In the genomic region with DNA sequence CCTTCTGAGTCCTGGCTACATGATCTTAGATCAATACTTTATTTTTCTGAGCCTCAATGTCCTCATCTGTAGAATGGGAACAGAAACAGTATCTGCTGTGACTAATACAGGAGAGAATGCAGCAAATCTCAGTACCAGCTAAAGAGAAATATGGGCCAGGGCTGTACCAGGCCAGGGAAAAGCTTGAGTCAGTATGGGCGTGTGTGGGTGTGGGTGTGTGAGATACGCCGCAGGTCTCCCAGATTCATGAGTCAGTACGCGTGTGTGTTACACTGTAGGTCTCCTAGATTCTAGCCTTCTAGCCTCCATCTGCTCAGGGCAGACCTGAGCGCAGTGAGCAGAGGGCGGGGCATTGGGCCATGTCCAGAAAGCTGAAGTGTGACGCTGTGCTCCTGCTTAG, we compare ENCODE assay signal across 11 cellular contexts. TPM values are rescaled to one million over a fixed set of nuclear protein-coding genes. Genes with fewer than 3 reads are reported as not detected.
DNase-seq lines count a peak whose midpoint lies in the region; ATAC-seq, FAIRE-seq and TF ChIP-seq lines count a peak whose summit lies in the region.
"Had no signal": no experiment of that assay in that cellular context is flagged by ENCODE, and none has a peak within 500 bp of the region (broad histone marks: within the 10 kb centered on the region; RNA-seq: fewer than 3 reads in every experiment).

No MANE protein-coding gene starts in this region.

- H3K4me1 ChIP-seq in HepG2 (ENCODE audit: insufficient read depth, low read length) (peaks cover 16% of the 10 kb centered on the region), right lobe of liver (peaks cover 0 to 64% (median 27%) of the 10 kb centered on the region in 4 donors), lower lobe of right lung (peaks cover 92% of the 10 kb centered on the region), uterus (peaks cover 0 to 17% of the 10 kb centered on the region in 2 donors)

- H3K79me2 ChIP-seq in HepG2 (ENCODE audit: insufficient read depth, low read length): peaks cover 19% of the 10 kb centered on the region

- TF ChIP-seq EP300 in HepG2 (IDR thresholded peaks at IDR 0.05; ENCODE audit: low read depth in 2 of 2, low read length in 2 of 2) (no peak), HepG2 (CRISPR knock-in tag; IDR thresholded peaks at IDR 0.05; ENCODE audit: borderline replicate concordance) (no peak)

- no peak for TF ChIP-seq RAD21 in HepG2 (CRISPR knock-in tag; IDR thresholded peaks at IDR 0.05)

- TF ChIP-seq POLR2A in HepG2 (IDR thresholded peaks at IDR 0.05; ENCODE audit: insufficient read depth in 1 of 2, low read depth in 2 of 2, low read length in 2 of 2): no peak
- TF ChIP-seq POLR2A in right lobe of liver (IDR thresholded peaks at IDR 0.05): no peak
- no peak for TF ChIP-seq POLR2A in uterus (IDR thresholded peaks at IDR 0.05)

- in situ Hi-C loops in HepG2 (cut with HindIII; ENCODE audit: extremely low pct_ligation_motif_present, low pct_unique_long_range_greater_than_20kb): no loop called here
- in situ Hi-C loops in astrocyte of the spinal cord (cut with HindIII; ENCODE audit: low sequenced_read_pairs): no loop called here

- H4K20me1 ChIP-seq in HepG2 (ENCODE audit: insufficient read depth, low read length): no peaks in the 10 kb centered on the region

- DNase-seq in HepG2 (ENCODE audit: low spot score) (no peak), right lobe of liver (no peak), astrocyte of the spinal cord (ENCODE audit: low read depth, low spot score) (peak; percentile 89), lower lobe of right lung (no peak), uterus (no peak), NCI-H2196 treated with DMSO at 0.1 percent for 48 hours (lab: John Stamatoyannopoulos, UW; ENCODE audit: unreplicated experiment) (no peak), superior temporal gyrus (ENCODE audit: extremely low spot score) (no peak)
- DNase-seq: DND-41, NCI-H2029 had no signal

- H3K27me3 ChIP-seq in HepG2 (ENCODE audit: control insufficient read depth in 1 of 2, insufficient read depth in 2 of 2, low read length in 2 of 2): no peaks in the 10 kb centered on the region
- no peaks in the 10 kb centered on the region for H3K27me3 ChIP-seq in right lobe of liver
- no peaks in the 10 kb centered on the region for H3K27me3 ChIP-seq in lower lobe of right lung (ENCODE audit: low read depth)
- no peaks in the 10 kb centered on the region for H3K27me3 ChIP-seq in uterus

- no peak for FAIRE-seq in HepG2 (lab: Jason Lieb, UNC)
- FAIRE-seq: H1 had no signal

- H3K4me2 ChIP-seq in HepG2 (ENCODE audit: low read depth, low read length): no peak overlapping the region

- H2AFZ ChIP-seq in HepG2 (ENCODE audit: low read length): no peak overlapping the region

- TF ChIP-seq CTCF in HepG2 (CRISPR knock-in tag; IDR thresholded peaks at IDR 0.05) (no peak), right lobe of liver (IDR thresholded peaks at IDR 0.05) (no peak), astrocyte of the spinal cord (IDR thresholded peaks at IDR 0.05; ENCODE audit: low read depth, low read length) (no peak), lower lobe of right lung (IDR thresholded peaks at IDR 0.05) (no peak), uterus (IDR thresholded peaks at IDR 0.05) (no peak)

- CTCF ChIA-PET in HepG2 (lab: Yijun Ruan, JAX; ENCODE audit: low intra/inter-chr PET ratio, low total read pairs): no interaction called here

- BruUV-seq in HepG2 (replicated peaks; lab: Mats Ljungman, UMichigan): no TSS peak

- POLR2A ChIA-PET in HepG2 (lab: Yijun Ruan, JAX): interaction anchor here (1.2 to 3.2 kb wide), 2 partner anchors 9 to 15 kb away, joined by 7 to 12 read pairs; partner anchors contain the start of gene GNAI2

- no peak overlapping the region for H3K9ac ChIP-seq in HepG2 (ENCODE audit: insufficient read depth, low read depth, low read length)

- H3K9me3 ChIP-seq in HepG2 (ENCODE audit: low read length): no peaks in the 10 kb centered on the region
- H3K9me3 ChIP-seq in right lobe of liver: no peaks in the 10 kb centered on the region
- H3K9me3 ChIP-seq in lower lobe of right lung: no peaks in the 10 kb centered on the region
- H3K9me3 ChIP-seq in uterus: no peaks in the 10 kb centered on the region

- WGBS in HepG2 (ENCODE audit: low lambda C conversion rate): 98% methylated on average over 8 of the region's 8 CpGs
- 57% methylated on average over 3 of the region's 8 CpGs for WGBS in right lobe of liver (ENCODE audit: insufficient coverage, low coverage, low lambda C conversion rate, missing lambda C conversion rate)

- intact Hi-C loops in HepG2 (cut with micrococcal nuclease; ENCODE audit: unreplicated experiment): no loop called here
- intact Hi-C loops in right lobe of liver (cut with DNase I): no loop called here
- intact Hi-C loops in lower lobe of right lung (cut with DNase I): no loop called here
- intact Hi-C loops in uterus (cut with DNase I; ENCODE audit: low total_unique reads): no loop called here

- H3K4me3 ChIP-seq in HepG2 (replicated peaks in 1 of 3; ENCODE audit: insufficient read depth in 1 of 3, low read depth in 2 of 3, low read length in 3 of 3): no peak overlapping the region
- H3K4me3 ChIP-seq in right lobe of liver: no peak overlapping the region
- no peak overlapping the region for H3K4me3 ChIP-seq in astrocyte of the spinal cord (ENCODE audit: low read depth, low read length)
- H3K4me3 ChIP-seq in lower lobe of right lung: no peak overlapping the region
- H3K4me3 ChIP-seq in uterus: no peak overlapping the region

- H3K27ac ChIP-seq in HepG2 (ENCODE audit: extremely low read length, insufficient read depth, low read length): no peak overlapping the region
- no peak overlapping the region for H3K27ac ChIP-seq in right lobe of liver
- peak overlapping the region; percentile 96 for H3K27ac ChIP-seq in lower lobe of right lung
- peak overlapping the region; percentile 17 to 99 for H3K27ac ChIP-seq in uterus

- H3K36me3 ChIP-seq in HepG2 (replicated peaks in 1 of 2; ENCODE audit: control insufficient read depth in 1 of 2, insufficient read depth in 2 of 2, low read length in 2 of 2) (peaks cover 5 to 20% of the 10 kb centered on the region in 2 experiments; a peak in 4 of 5 replicates), right lobe of liver (peaks cover 0 to 13% (median 5%) of the 10 kb centered on the region in 4 donors), lower lobe of right lung (peaks cover 85% of the 10 kb centered on the region), uterus (no peaks in the 10 kb centered on the region)

- ATAC-seq in HepG2 (no peak), right lobe of liver (no peak), lower lobe of right lung (no peak), HG03432 (IDR thresholded peaks at IDR 0.05; ENCODE audit: unreplicated experiment) (no peak)

RNA-seq across cellular contexts. Expression of gene GNAI2, which starts 15.2 kb away (rescaled TPM):
- total RNA-seq in HepG2 (2016; rRNA removed; fragmentation: Illumina TruSeq; extraction: Trizol) (34.5 and 51.1 TPM in 2 replicates), right lobe of liver (100 to 1,000 TPM in 2 of 6 experiments, 10 to 100 TPM in 4; 73.3 to 125 (median 98.7) TPM), lower lobe of right lung (372 TPM), uterus (100 to 1,000 TPM; 123 to 325 (median 173) TPM)
- total RNA-seq in HepG2 (2016; cell fraction: cytosol; rRNA removed; fragmentation: Illumina TruSeq; extraction: Trizol; ENCODE audit: low read depth): 26.6 and 32.1 TPM in 2 replicates
- 33.4 and 51.3 TPM in 2 replicates for total RNA-seq in HepG2 (2016; cell fraction: insoluble cytoplasmic fraction; rRNA removed; fragmentation: Illumina TruSeq; extraction: Trizol)
- total RNA-seq in HepG2 (2016; cell fraction: membrane; rRNA removed; fragmentation: Illumina TruSeq; extraction: Trizol): 43.7 and 48.0 TPM in 2 replicates
- 26.6 and 32.5 TPM in 2 replicates for total RNA-seq in HepG2 (2016; cell fraction: nucleus; rRNA removed; fragmentation: Illumina TruSeq; extraction: Trizol)
- polyA plus RNA-seq in HepG2 (2011; rRNA removed): 66.1 and 66.2 TPM in 2 replicates
- 64.5 and 77.2 TPM in 2 replicates for polyA plus RNA-seq in HepG2 (2011; cell fraction: cytosol; rRNA removed)
- 39.4 and 42.6 TPM in 2 replicates for polyA plus RNA-seq in HepG2 (2011; cell fraction: nucleus; rRNA removed)
- 25.4 and 25.9 TPM in 2 replicates for polyA plus RNA-seq in HepG2 (2012)
- polyA plus RNA-seq in HepG2 (2016; cell fraction: cytosol; fragmentation: Illumina TruSeq; extraction: Trizol; ENCODE audit: low read depth): 37.3 and 42.8 TPM in 2 replicates
- polyA plus RNA-seq in HepG2 (2016; cell fraction: insoluble cytoplasmic fraction; fragmentation: Illumina TruSeq; extraction: Trizol; ENCODE audit: low read depth): 57.1 and 66.6 TPM in 2 replicates
- 69.3 and 71.1 TPM in 2 replicates for polyA plus RNA-seq in HepG2 (2016; cell fraction: membrane; fragmentation: Illumina TruSeq; extraction: Trizol; ENCODE audit: low read depth)
- polyA plus RNA-seq in HepG2 (2016; cell fraction: nucleus; fragmentation: Illumina TruSeq; extraction: Trizol; ENCODE audit: insufficient read depth, low read depth): 73.5 and 75.3 TPM in 2 replicates
- 111 and 236 TPM in 2 replicates for polyA minus RNA-seq in HepG2 (2011; rRNA and poly(A)+ RNA removed; ENCODE audit: low replicate concordance)
- 26.0 and 26.4 TPM in 2 replicates for polyA minus RNA-seq in HepG2 (2011; cell fraction: cytosol; rRNA and poly(A)+ RNA removed)
- polyA minus RNA-seq in HepG2 (2011; cell fraction: nucleus; rRNA and poly(A)+ RNA removed): 16.4 and 20.0 TPM in 2 replicates

RNA-seq across cellular contexts. Expression of gene SEMA3B, which starts 17.7 kb away (rescaled TPM):
- total RNA-seq in HepG2 (2016; rRNA removed; fragmentation: Illumina TruSeq; extraction: Trizol): 25.6 and 93.2 TPM in 2 replicates
- 12.3 and 13.3 TPM in 2 replicates for total RNA-seq in HepG2 (2016; cell fraction: cytosol; rRNA removed; fragmentation: Illumina TruSeq; extraction: Trizol; ENCODE audit: low read depth)
- 23.5 and 94.1 TPM in 2 replicates for total RNA-seq in HepG2 (2016; cell fraction: insoluble cytoplasmic fraction; rRNA removed; fragmentation: Illumina TruSeq; extraction: Trizol)
- total RNA-seq in HepG2 (2016; cell fraction: membrane; rRNA removed; fragmentation: Illumina TruSeq; extraction: Trizol): 18.0 and 19.0 TPM in 2 replicates
- total RNA-seq in HepG2 (2016; cell fraction: nucleus; rRNA removed; fragmentation: Illumina TruSeq; extraction: Trizol): 106 and 120 TPM in 2 replicates
- polyA plus RNA-seq in HepG2 (2011; rRNA removed): 158 and 173 TPM in 2 replicates
- polyA plus RNA-seq in HepG2 (2011; cell fraction: cytosol; rRNA removed): 99.8 and 199 TPM in 2 replicates
- 824 and 1,487 TPM in 2 replicates for polyA plus RNA-seq in HepG2 (2011; cell fraction: nucleus; rRNA removed)
- 48.8 and 75.5 TPM in 2 replicates for polyA plus RNA-seq in HepG2 (2012)
- 10.5 and 10.8 TPM in 2 replicates for polyA plus RNA-seq in HepG2 (2016; cell fraction: cytosol; fragmentation: Illumina TruSeq; extraction: Trizol; ENCODE audit: low read depth)
- 26.4 and 37.1 TPM in 2 replicates for polyA plus RNA-seq in HepG2 (2016; cell fraction: insoluble cytoplasmic fraction; fragmentation: Illumina TruSeq; extraction: Trizol; ENCODE audit: low read depth)
- 15.3 and 17.6 TPM in 2 replicates for polyA plus RNA-seq in HepG2 (2016; cell fraction: membrane; fragmentation: Illumina TruSeq; extraction: Trizol; ENCODE audit: low read depth)
- polyA plus RNA-seq in HepG2 (2016; cell fraction: nucleus; fragmentation: Illumina TruSeq; extraction: Trizol; ENCODE audit: insufficient read depth, low read depth): 390 and 409 TPM in 2 replicates
- polyA minus RNA-seq in HepG2 (2011; rRNA and poly(A)+ RNA removed; ENCODE audit: low replicate concordance): 84.6 and 160 TPM in 2 replicates
- 55.4 and 70.0 TPM in 2 replicates for polyA minus RNA-seq in HepG2 (2011; cell fraction: cytosol; rRNA and poly(A)+ RNA removed)
- polyA minus RNA-seq in HepG2 (2011; cell fraction: nucleus; rRNA and poly(A)+ RNA removed): 81.1 and 108 TPM in 2 replicates
- 1 to 10 TPM; 1.7 to 4.5 (median 2.6) TPM for total RNA-seq in right lobe of liver
- total RNA-seq in lower lobe of right lung: 77.6 TPM
- 100 to 1,000 TPM in 1 of 4 donors, 10 to 100 TPM in 3; 24.1 to 113 (median 77.2) TPM for total RNA-seq in uterus

RNA-seq across cellular contexts. Expression of gene LSMEM2, which starts 27.7 kb away (rescaled TPM):
- total RNA-seq in HepG2 (2016; rRNA removed; fragmentation: Illumina TruSeq; extraction: Trizol) (0.07 TPM in 1 of 2 replicates, not detected in the other), right lobe of liver (not detected), lower lobe of right lung (not detected), uterus (1 to 10 TPM in 1 of 4 donors, under 1 TPM in 1, not detected in 2; 0.90 to 1.5 TPM)
- total RNA-seq in HepG2 (2016; cell fraction: cytosol; rRNA removed; fragmentation: Illumina TruSeq; extraction: Trizol; ENCODE audit: low read depth): not detected in 2 replicates
- total RNA-seq in HepG2 (2016; cell fraction: insoluble cytoplasmic fraction; rRNA removed; fragmentation: Illumina TruSeq; extraction: Trizol): 0.06 TPM in 1 of 2 replicates, not detected in the other
- total RNA-seq in HepG2 (2016; cell fraction: membrane; rRNA removed; fragmentation: Illumina TruSeq; extraction: Trizol): not detected in 2 replicates
- total RNA-seq in HepG2 (2016; cell fraction: nucleus; rRNA removed; fragmentation: Illumina TruSeq; extraction: Trizol): 0.25 TPM in 1 of 2 replicates, not detected in the other
- 0.41 and 0.44 TPM in 2 replicates for polyA plus RNA-seq in HepG2 (2011; rRNA removed)
- 0.08 and 0.15 TPM in 2 replicates for polyA plus RNA-seq in HepG2 (2011; cell fraction: cytosol; rRNA removed)
- polyA plus RNA-seq in HepG2 (2011; cell fraction: nucleus; rRNA removed): 1.3 and 2.1 TPM in 2 replicates
- polyA plus RNA-seq in HepG2 (2012): 0.17 and 0.37 TPM in 2 replicates
- polyA plus RNA-seq in HepG2 (2016; cell fraction: cytosol; fragmentation: Illumina TruSeq; extraction: Trizol; ENCODE audit: low read depth): not detected in 2 replicates
- not detected in 2 replicates for polyA plus RNA-seq in HepG2 (2016; cell fraction: insoluble cytoplasmic fraction; fragmentation: Illumina TruSeq; extraction: Trizol; ENCODE audit: low read depth)
- polyA plus RNA-seq in HepG2 (2016; cell fraction: membrane; fragmentation: Illumina TruSeq; extraction: Trizol; ENCODE audit: low read depth): not detected in 2 replicates
- polyA plus RNA-seq in HepG2 (2016; cell fraction: nucleus; fragmentation: Illumina TruSeq; extraction: Trizol; ENCODE audit: insufficient read depth, low read depth): 0.42 TPM in 1 of 2 replicates, not detected in the other
- 0.09 and 0.34 TPM in 2 replicates for polyA minus RNA-seq in HepG2 (2011; rRNA and poly(A)+ RNA removed; ENCODE audit: low replicate concordance)
- not detected in 2 replicates for polyA minus RNA-seq in HepG2 (2011; cell fraction: cytosol; rRNA and poly(A)+ RNA removed)
- polyA minus RNA-seq in HepG2 (2011; cell fraction: nucleus; rRNA and poly(A)+ RNA removed): 0.90 TPM in 1 of 2 replicates, not detected in the other

RNA-seq across cellular contexts. Expression of gene IFRD2, which starts 41.0 kb away (rescaled TPM):
- total RNA-seq in HepG2 (2016; rRNA removed; fragmentation: Illumina TruSeq; extraction: Trizol): 81.4 and 96.1 TPM in 2 replicates
- total RNA-seq in HepG2 (2016; cell fraction: cytosol; rRNA removed; fragmentation: Illumina TruSeq; extraction: Trizol; ENCODE audit: low read depth): 66.4 and 85.9 TPM in 2 replicates
- 79.0 and 101 TPM in 2 replicates for total RNA-seq in HepG2 (2016; cell fraction: insoluble cytoplasmic fraction; rRNA removed; fragmentation: Illumina TruSeq; extraction: Trizol)
- 126 and 147 TPM in 2 replicates for total RNA-seq in HepG2 (2016; cell fraction: membrane; rRNA removed; fragmentation: Illumina TruSeq; extraction: Trizol)
- total RNA-seq in HepG2 (2016; cell fraction: nucleus; rRNA removed; fragmentation: Illumina TruSeq; extraction: Trizol): 83.9 and 92.3 TPM in 2 replicates
- polyA plus RNA-seq in HepG2 (2011; rRNA removed): 32.8 and 43.1 TPM in 2 replicates
- polyA plus RNA-seq in HepG2 (2011; cell fraction: cytosol; rRNA removed): 29.8 and 39.8 TPM in 2 replicates
- 174 and 179 TPM in 2 replicates for polyA plus RNA-seq in HepG2 (2011; cell fraction: nucleus; rRNA removed)
- polyA plus RNA-seq in HepG2 (2012): 38.5 and 48.9 TPM in 2 replicates
- polyA plus RNA-seq in HepG2 (2016; cell fraction: cytosol; fragmentation: Illumina TruSeq; extraction: Trizol; ENCODE audit: low read depth): 54.5 and 72.4 TPM in 2 replicates
- polyA plus RNA-seq in HepG2 (2016; cell fraction: insoluble cytoplasmic fraction; fragmentation: Illumina TruSeq; extraction: Trizol; ENCODE audit: low read depth): 62.4 and 77.5 TPM in 2 replicates
- polyA plus RNA-seq in HepG2 (2016; cell fraction: membrane; fragmentation: Illumina TruSeq; extraction: Trizol; ENCODE audit: low read depth): 89.6 and 91.5 TPM in 2 replicates
- 124 and 130 TPM in 2 replicates for polyA plus RNA-seq in HepG2 (2016; cell fraction: nucleus; fragmentation: Illumina TruSeq; extraction: Trizol; ENCODE audit: insufficient read depth, low read depth)
- 61.7 and 107 TPM in 2 replicates for polyA minus RNA-seq in HepG2 (2011; rRNA and poly(A)+ RNA removed; ENCODE audit: low replicate concordance)
- polyA minus RNA-seq in HepG2 (2011; cell fraction: cytosol; rRNA and poly(A)+ RNA removed): 15.9 and 21.4 TPM in 2 replicates
- 46.6 and 52.5 TPM in 2 replicates for polyA minus RNA-seq in HepG2 (2011; cell fraction: nucleus; rRNA and poly(A)+ RNA removed)
- 10 to 100 TPM; 40.8 to 71.0 (median 56.3) TPM for total RNA-seq in right lobe of liver
- 66.9 TPM for total RNA-seq in lower lobe of right lung
- total RNA-seq in uterus: 10 to 100 TPM; 14.1 to 81.5 (median 25.1) TPM

RNA-seq across cellular contexts. Expression of gene SLC38A3, which starts 46.1 kb away (rescaled TPM):
- 14.3 and 29.8 TPM in 2 replicates for total RNA-seq in HepG2 (2016; rRNA removed; fragmentation: Illumina TruSeq; extraction: Trizol)
- total RNA-seq in HepG2 (2016; cell fraction: cytosol; rRNA removed; fragmentation: Illumina TruSeq; extraction: Trizol; ENCODE audit: low read depth): 9.4 and 12.0 TPM in 2 replicates
- 14.3 and 31.3 TPM in 2 replicates for total RNA-seq in HepG2 (2016; cell fraction: insoluble cytoplasmic fraction; rRNA removed; fragmentation: Illumina TruSeq; extraction: Trizol)
- total RNA-seq in HepG2 (2016; cell fraction: membrane; rRNA removed; fragmentation: Illumina TruSeq; extraction: Trizol): 13.7 and 15.1 TPM in 2 replicates
- 51.2 and 60.9 TPM in 2 replicates for total RNA-seq in HepG2 (2016; cell fraction: nucleus; rRNA removed; fragmentation: Illumina TruSeq; extraction: Trizol)
- polyA plus RNA-seq in HepG2 (2011; rRNA removed): 164 and 247 TPM in 2 replicates
- polyA plus RNA-seq in HepG2 (2011; cell fraction: cytosol; rRNA removed): 69.6 and 77.8 TPM in 2 replicates
- polyA plus RNA-seq in HepG2 (2011; cell fraction: nucleus; rRNA removed): 645 and 755 TPM in 2 replicates
- polyA plus RNA-seq in HepG2 (2012): 101 and 126 TPM in 2 replicates
- 7.3 and 7.5 TPM in 2 replicates for polyA plus RNA-seq in HepG2 (2016; cell fraction: cytosol; fragmentation: Illumina TruSeq; extraction: Trizol; ENCODE audit: low read depth)
- 17.2 and 22.9 TPM in 2 replicates for polyA plus RNA-seq in HepG2 (2016; cell fraction: insoluble cytoplasmic fraction; fragmentation: Illumina TruSeq; extraction: Trizol; ENCODE audit: low read depth)
- polyA plus RNA-seq in HepG2 (2016; cell fraction: membrane; fragmentation: Illumina TruSeq; extraction: Trizol; ENCODE audit: low read depth): 12.8 and 13.7 TPM in 2 replicates
- polyA plus RNA-seq in HepG2 (2016; cell fraction: nucleus; fragmentation: Illumina TruSeq; extraction: Trizol; ENCODE audit: insufficient read depth, low read depth): 146 and 148 TPM in 2 replicates
- polyA minus RNA-seq in HepG2 (2011; rRNA and poly(A)+ RNA removed; ENCODE audit: low replicate concordance): 0.14 and 257 TPM in 2 replicates
- polyA minus RNA-seq in HepG2 (2011; cell fraction: cytosol; rRNA and poly(A)+ RNA removed): 61.1 and 83.0 TPM in 2 replicates
- 113 and 140 TPM in 2 replicates for polyA minus RNA-seq in HepG2 (2011; cell fraction: nucleus; rRNA and poly(A)+ RNA removed)
- total RNA-seq in right lobe of liver: 100 to 1,000 TPM in 4 of 6 experiments, 10 to 100 TPM in 2; 77.7 to 311 (median 190) TPM
- total RNA-seq in lower lobe of right lung: not detected
- 1 to 10 TPM in 1 of 4 donors, under 1 TPM in 1, not detected in 2; 0.69 to 4.1 TPM for total RNA-seq in uterus

Comparison
In these comparisons a context has a peak if more than half of its experiments do, and no peak if none do; other contexts are left out.
1. H3K27ac ChIP-seq: peak in lower lobe of right lung (single experiment) and uterus (2 of 2); none in HepG2 (single experiment) and right lobe of liver (0 of 3).